ENCODE assay signal across 19 cellular contexts in genomic region chr20:63158845-63159244, GRCh38.
"Had no signal": no experiment of that assay in that cellular context is flagged by ENCODE, and none has a peak within 500 bp of the region (broad histone marks: within the 10 kb centered on the region; RNA-seq: fewer than 3 reads in every experiment).

No MANE protein-coding gene starts in this region.

- H3K27me3 ChIP-seq: Peyer's patch had no signal

- H3K9me3 Mint-ChIP-seq: activated CD8-positive, alpha-beta T cell treated with anti-CD3 and anti-CD28 coated beads for 36 hours; activated naive CD4-positive, alpha-beta T cell treated with anti-CD3 and anti-CD28 coated beads, Interleukin-2, amount 10 ng/mL, durations not matched to agents 7 days and 5 days; activated T-cell treated with anti-CD3 and anti-CD28 coated beads, Interleukin-2, amount 50 U/mL, for 72 hours; activated T-helper 2 cell treated with anti-CD3 and anti-CD28 coated beads, Interferon-gamma antibody, Interleukin-2, Interleukin-4, amounts not matched to agents 10 μg/mL and 5 μg/mL and 100 μg/mL, durations not matched to agents 14 hours and 24 hours and 36 hours; T-helper 1 cell treated with Interleukin-12 subunit alpha and Interleukin-12 subunit beta and Interleukin-4 antibody, amounts not matched to agents 30 μg/mL and 1 μg/mL, for 36 hours had no signal

- H3K27ac Mint-ChIP-seq: activated CD8-positive, alpha-beta T cell treated with anti-CD3 and anti-CD28 coated beads for 36 hours; activated naive CD4-positive, alpha-beta T cell treated with anti-CD3 and anti-CD28 coated beads, Interleukin-2, amount 10 ng/mL, durations not matched to agents 7 days and 5 days; activated T-cell treated with anti-CD3 and anti-CD28 coated beads, Interleukin-2, amount 50 U/mL, for 72 hours; activated T-helper 2 cell treated with anti-CD3 and anti-CD28 coated beads, Interferon-gamma antibody, Interleukin-2, Interleukin-4, amounts not matched to agents 10 μg/mL and 5 μg/mL and 100 μg/mL, durations not matched to agents 14 hours and 24 hours and 36 hours; T-helper 1 cell treated with Interleukin-12 subunit alpha and Interleukin-12 subunit beta and Interleukin-4 antibody, amounts not matched to agents 30 μg/mL and 1 μg/mL, for 36 hours had no signal

- H3K36me3 ChIP-seq: breast epithelium, Peyer's patch had no signal

- H3K36me3 Mint-ChIP-seq: activated naive CD4-positive, alpha-beta T cell treated with anti-CD3 and anti-CD28 coated beads, Interleukin-2, amount 10 ng/mL, durations not matched to agents 7 days and 5 days had no signal

- H3K4me3 ChIP-seq: breast epithelium, Peyer's patch had no signal

- H3K27ac ChIP-seq: breast epithelium, Peyer's patch, RWPE1 had no signal

- H3K4me3 Mint-ChIP-seq: activated CD8-positive, alpha-beta T cell treated with anti-CD3 and anti-CD28 coated beads for 36 hours; activated naive CD4-positive, alpha-beta T cell treated with anti-CD3 and anti-CD28 coated beads, Interleukin-2, amount 10 ng/mL, durations not matched to agents 7 days and 5 days; activated T-cell treated with anti-CD3 and anti-CD28 coated beads, Interleukin-2, amount 50 U/mL, for 72 hours; T-helper 1 cell treated with Interleukin-12 subunit alpha and Interleukin-12 subunit beta and Interleukin-4 antibody, amounts not matched to agents 30 μg/mL and 1 μg/mL, for 36 hours had no signal

- H3K4me1 Mint-ChIP-seq: activated naive CD4-positive, alpha-beta T cell treated with anti-CD3 and anti-CD28 coated beads, Interleukin-2, amount 10 ng/mL, durations not matched to agents 7 days and 5 days had no signal

- DNase-seq: activated CD4-positive, alpha-beta T cell treated with anti-CD3 and anti-CD28 coated beads for 4 hours; activated CD8-positive, alpha-beta memory T cell treated with anti-CD3 and anti-CD28 coated beads, Interleukin-2, amount 50 U/mL, for 4 hours; activated CD8-positive, alpha-beta T cell treated with anti-CD3 and anti-CD28 coated beads for 36 hours; activated gamma-delta T cell treated with Interleukin-2 at 50 U/mL for 16 hours; activated naive CD4-positive, alpha-beta T cell treated with anti-CD3 and anti-CD28 coated beads, Interleukin-2, amount 10 ng/mL, durations not matched to agents 7 days and 5 days; activated T-cell treated with anti-CD3 and anti-CD28 coated beads, Interleukin-2, amount 50 U/mL, for 72 hours; Karpas-422; NCI-H146; NCI-H187 treated with DMSO at 0.1 percent for 48 hours; NCI-H2081 treated with DMSO at 0.1 percent for 48 hours; NCI-H446; NCI-H524; Peyer's patch; SHP77 treated with DMSO at 0.1 percent for 48 hours had no signal

- H3K9me3 ChIP-seq: breast epithelium, Peyer's patch had no signal

- ATAC-seq: activated CD4-positive, CD25-positive, alpha-beta regulatory T cell treated with anti-CD3 and anti-CD28 coated beads, Interleukin-2, amount 50 U/mL, for 24 hours; activated CD8-positive, alpha-beta T cell treated with anti-CD3 and anti-CD28 coated beads for 36 hours; activated T-cell treated with anti-CD3 and anti-CD28 coated beads, Interleukin-2, amount 50 U/mL, for 72 hours had no signal

- H3K4me1 ChIP-seq: breast epithelium, Peyer's patch had no signal
